Comparison of ENCODE assay signal across 1 cellular context in the genomic region with DNA sequence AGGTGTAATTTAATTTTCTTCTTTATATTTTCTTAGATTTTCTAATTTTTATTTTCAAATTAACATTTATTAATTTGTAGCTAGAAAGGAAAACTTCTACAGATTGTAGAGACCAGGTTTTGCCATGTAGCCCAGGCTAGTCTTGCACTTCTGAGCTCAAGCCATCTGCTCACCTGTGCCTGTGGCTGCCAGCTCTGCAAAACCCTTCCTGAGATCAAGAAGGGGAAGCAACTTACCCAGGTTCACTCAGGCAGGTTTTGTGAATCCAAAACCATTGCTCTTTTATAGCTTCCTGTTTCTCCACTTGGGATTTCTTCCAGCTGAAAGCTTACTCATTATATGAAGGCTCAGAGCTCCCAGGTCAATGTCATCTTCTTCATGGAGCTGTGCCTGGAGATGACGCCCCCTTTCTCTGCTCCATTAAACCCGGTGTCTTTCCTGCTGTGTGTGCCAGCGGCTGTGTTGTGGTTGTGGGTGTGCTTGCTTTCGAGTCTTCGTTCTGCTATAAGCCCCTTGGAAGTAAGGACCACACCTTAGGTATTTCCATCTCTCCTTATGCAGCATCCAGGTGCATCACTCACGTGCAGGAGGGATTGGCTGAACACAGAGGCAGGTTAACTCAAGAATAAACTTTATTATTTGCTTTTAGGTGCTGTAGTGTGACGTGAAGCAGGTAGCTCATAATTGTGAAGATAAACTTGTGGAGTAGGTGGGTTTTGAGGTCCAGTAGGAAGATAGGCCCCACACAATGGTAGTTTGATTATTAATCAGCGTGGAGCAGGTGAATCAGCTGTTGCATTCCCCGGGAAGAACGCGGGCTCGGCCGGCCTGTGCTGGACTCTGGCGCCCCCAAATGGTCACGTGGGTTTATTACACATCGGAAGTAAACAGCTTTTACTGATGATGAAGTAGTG.
TF ChIP-seq lines count a peak whose summit lies in the region.

No MANE protein-coding gene starts in this region.

TF ChIP-seq in K562, 482 proteins besides CTCF, POLR2A, EP300 and RAD21 (continued from another document and continues in another):
- TF ChIP-seq, protein P1, sequence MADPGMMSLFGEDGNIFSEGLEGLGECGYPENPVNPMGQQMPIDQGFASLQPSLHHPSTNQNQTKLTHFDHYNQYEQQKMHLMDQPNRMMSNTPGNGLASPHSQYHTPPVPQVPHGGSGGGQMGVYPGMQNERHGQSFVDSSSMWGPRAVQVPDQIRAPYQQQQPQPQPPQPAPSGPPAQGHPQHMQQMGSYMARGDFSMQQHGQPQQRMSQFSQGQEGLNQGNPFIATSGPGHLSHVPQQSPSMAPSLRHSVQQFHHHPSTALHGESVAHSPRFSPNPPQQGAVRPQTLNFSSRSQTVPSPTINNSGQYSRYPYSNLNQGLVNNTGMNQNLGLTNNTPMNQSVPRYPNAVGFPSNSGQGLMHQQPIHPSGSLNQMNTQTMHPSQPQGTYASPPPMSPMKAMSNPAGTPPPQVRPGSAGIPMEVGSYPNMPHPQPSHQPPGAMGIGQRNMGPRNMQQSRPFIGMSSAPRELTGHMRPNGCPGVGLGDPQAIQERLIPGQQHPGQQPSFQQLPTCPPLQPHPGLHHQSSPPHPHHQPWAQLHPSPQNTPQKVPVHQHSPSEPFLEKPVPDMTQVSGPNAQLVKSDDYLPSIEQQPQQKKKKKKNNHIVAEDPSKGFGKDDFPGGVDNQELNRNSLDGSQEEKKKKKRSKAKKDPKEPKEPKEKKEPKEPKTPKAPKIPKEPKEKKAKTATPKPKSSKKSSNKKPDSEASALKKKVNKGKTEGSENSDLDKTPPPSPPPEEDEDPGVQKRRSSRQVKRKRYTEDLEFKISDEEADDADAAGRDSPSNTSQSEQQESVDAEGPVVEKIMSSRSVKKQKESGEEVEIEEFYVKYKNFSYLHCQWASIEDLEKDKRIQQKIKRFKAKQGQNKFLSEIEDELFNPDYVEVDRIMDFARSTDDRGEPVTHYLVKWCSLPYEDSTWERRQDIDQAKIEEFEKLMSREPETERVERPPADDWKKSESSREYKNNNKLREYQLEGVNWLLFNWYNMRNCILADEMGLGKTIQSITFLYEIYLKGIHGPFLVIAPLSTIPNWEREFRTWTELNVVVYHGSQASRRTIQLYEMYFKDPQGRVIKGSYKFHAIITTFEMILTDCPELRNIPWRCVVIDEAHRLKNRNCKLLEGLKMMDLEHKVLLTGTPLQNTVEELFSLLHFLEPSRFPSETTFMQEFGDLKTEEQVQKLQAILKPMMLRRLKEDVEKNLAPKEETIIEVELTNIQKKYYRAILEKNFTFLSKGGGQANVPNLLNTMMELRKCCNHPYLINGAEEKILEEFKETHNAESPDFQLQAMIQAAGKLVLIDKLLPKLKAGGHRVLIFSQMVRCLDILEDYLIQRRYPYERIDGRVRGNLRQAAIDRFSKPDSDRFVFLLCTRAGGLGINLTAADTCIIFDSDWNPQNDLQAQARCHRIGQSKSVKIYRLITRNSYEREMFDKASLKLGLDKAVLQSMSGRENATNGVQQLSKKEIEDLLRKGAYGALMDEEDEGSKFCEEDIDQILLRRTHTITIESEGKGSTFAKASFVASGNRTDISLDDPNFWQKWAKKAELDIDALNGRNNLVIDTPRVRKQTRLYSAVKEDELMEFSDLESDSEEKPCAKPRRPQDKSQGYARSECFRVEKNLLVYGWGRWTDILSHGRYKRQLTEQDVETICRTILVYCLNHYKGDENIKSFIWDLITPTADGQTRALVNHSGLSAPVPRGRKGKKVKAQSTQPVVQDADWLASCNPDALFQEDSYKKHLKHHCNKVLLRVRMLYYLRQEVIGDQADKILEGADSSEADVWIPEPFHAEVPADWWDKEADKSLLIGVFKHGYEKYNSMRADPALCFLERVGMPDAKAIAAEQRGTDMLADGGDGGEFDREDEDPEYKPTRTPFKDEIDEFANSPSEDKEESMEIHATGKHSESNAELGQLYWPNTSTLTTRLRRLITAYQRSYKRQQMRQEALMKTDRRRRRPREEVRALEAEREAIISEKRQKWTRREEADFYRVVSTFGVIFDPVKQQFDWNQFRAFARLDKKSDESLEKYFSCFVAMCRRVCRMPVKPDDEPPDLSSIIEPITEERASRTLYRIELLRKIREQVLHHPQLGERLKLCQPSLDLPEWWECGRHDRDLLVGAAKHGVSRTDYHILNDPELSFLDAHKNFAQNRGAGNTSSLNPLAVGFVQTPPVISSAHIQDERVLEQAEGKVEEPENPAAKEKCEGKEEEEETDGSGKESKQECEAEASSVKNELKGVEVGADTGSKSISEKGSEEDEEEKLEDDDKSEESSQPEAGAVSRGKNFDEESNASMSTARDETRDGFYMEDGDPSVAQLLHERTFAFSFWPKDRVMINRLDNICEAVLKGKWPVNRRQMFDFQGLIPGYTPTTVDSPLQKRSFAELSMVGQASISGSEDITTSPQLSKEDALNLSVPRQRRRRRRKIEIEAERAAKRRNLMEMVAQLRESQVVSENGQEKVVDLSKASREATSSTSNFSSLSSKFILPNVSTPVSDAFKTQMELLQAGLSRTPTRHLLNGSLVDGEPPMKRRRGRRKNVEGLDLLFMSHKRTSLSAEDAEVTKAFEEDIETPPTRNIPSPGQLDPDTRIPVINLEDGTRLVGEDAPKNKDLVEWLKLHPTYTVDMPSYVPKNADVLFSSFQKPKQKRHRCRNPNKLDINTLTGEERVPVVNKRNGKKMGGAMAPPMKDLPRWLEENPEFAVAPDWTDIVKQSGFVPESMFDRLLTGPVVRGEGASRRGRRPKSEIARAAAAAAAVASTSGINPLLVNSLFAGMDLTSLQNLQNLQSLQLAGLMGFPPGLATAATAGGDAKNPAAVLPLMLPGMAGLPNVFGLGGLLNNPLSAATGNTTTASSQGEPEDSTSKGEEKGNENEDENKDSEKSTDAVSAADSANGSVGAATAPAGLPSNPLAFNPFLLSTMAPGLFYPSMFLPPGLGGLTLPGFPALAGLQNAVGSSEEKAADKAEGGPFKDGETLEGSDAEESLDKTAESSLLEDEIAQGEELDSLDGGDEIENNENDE (IDR thresholded peaks at IDR 0.05; ENCODE audit: low read depth, low read length): no peak
- no peak for TF ChIP-seq ZBTB12 (CRISPR knock-in tag; IDR thresholded peaks at IDR 0.05)
- no peak for TF ChIP-seq BCOR (IDR thresholded peaks at IDR 0.05)
- TF ChIP-seq ZNF584 (CRISPR knock-in tag; IDR thresholded peaks at IDR 0.05; ENCODE audit: low read depth): no peak
- TF ChIP-seq THAP12 (CRISPR knock-in tag; IDR thresholded peaks at IDR 0.05): no peak
- no peak for TF ChIP-seq SMAD1 (IDR thresholded peaks at IDR 0.05; ENCODE audit: low read depth, low read length, partially characterized antibody)
- TF ChIP-seq HDAC1 (IDR thresholded peaks at IDR 0.05): peak in 1 of 2 experiments; percentile 31; a peak in 1 of 4 replicates
- TF ChIP-seq CC2D1A (IDR thresholded peaks at IDR 0.05): peak; percentile 89
- no peak for TF ChIP-seq SRSF9 (IDR thresholded peaks at IDR 0.05; ENCODE audit: borderline replicate concordance, low read depth, low read length)
- TF ChIP-seq, protein P2, sequence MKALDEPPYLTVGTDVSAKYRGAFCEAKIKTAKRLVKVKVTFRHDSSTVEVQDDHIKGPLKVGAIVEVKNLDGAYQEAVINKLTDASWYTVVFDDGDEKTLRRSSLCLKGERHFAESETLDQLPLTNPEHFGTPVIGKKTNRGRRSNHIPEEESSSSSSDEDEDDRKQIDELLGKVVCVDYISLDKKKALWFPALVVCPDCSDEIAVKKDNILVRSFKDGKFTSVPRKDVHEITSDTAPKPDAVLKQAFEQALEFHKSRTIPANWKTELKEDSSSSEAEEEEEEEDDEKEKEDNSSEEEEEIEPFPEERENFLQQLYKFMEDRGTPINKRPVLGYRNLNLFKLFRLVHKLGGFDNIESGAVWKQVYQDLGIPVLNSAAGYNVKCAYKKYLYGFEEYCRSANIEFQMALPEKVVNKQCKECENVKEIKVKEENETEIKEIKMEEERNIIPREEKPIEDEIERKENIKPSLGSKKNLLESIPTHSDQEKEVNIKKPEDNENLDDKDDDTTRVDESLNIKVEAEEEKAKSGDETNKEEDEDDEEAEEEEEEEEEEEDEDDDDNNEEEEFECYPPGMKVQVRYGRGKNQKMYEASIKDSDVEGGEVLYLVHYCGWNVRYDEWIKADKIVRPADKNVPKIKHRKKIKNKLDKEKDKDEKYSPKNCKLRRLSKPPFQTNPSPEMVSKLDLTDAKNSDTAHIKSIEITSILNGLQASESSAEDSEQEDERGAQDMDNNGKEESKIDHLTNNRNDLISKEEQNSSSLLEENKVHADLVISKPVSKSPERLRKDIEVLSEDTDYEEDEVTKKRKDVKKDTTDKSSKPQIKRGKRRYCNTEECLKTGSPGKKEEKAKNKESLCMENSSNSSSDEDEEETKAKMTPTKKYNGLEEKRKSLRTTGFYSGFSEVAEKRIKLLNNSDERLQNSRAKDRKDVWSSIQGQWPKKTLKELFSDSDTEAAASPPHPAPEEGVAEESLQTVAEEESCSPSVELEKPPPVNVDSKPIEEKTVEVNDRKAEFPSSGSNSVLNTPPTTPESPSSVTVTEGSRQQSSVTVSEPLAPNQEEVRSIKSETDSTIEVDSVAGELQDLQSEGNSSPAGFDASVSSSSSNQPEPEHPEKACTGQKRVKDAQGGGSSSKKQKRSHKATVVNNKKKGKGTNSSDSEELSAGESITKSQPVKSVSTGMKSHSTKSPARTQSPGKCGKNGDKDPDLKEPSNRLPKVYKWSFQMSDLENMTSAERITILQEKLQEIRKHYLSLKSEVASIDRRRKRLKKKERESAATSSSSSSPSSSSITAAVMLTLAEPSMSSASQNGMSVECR (CRISPR knock-in tag; IDR thresholded peaks at IDR 0.05): no peak; the same call in 1 of the 2 replicates
- TF ChIP-seq HSF4 (CRISPR knock-in tag; IDR thresholded peaks at IDR 0.05; ENCODE audit: borderline replicate concordance): no peak
- peak; percentile 27; the same call in 1 of the 2 replicates for TF ChIP-seq TEAD2 (tag; IDR thresholded peaks at IDR 0.05)
- TF ChIP-seq ARID2 (IDR thresholded peaks at IDR 0.05): 0 out of 2 replicates have a peak, but pooled peaks have one; percentile 52
- TF ChIP-seq, protein P3, sequence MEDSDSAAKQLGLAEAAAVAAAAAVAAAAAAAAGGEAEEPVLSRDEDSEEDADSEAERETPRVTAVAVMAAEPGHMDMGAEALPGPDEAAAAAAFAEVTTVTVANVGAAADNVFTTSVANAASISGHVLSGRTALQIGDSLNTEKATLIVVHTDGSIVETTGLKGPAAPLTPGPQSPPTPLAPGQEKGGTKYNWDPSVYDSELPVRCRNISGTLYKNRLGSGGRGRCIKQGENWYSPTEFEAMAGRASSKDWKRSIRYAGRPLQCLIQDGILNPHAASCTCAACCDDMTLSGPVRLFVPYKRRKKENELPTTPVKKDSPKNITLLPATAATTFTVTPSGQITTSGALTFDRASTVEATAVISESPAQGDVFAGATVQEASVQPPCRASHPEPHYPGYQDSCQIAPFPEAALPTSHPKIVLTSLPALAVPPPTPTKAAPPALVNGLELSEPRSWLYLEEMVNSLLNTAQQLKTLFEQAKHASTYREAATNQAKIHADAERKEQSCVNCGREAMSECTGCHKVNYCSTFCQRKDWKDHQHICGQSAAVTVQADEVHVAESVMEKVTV (CRISPR knock-in tag; IDR thresholded peaks at IDR 0.05): peak; percentile 94
- no peak for TF ChIP-seq HDAC8 (tag; IDR thresholded peaks at IDR 0.05)
- TF ChIP-seq MED1 (CRISPR knock-in tag; IDR thresholded peaks at IDR 0.05; ENCODE audit: borderline replicate concordance): no peak
- TF ChIP-seq HINFP (tag; conservative IDR thresholded peaks at IDR 0.05; ENCODE audit: low read depth): no peak
- no peak for TF ChIP-seq NFATC3 (IDR thresholded peaks at IDR 0.05)
- peak in 1 of 2 experiments; percentile 45; a peak in 1 of 4 replicates for TF ChIP-seq MAZ (CRISPR knock-in tag; conservative IDR thresholded peaks at IDR 0.05 in 1 of 2, IDR thresholded peaks at IDR 0.05 in 1 of 2)
- peak; percentile 93 for TF ChIP-seq ETV1 (tag; conservative IDR thresholded peaks at IDR 0.05; ENCODE audit: low read depth)
- peak; percentile 92 for TF ChIP-seq ETV5 (CRISPR knock-in tag; IDR thresholded peaks at IDR 0.05; ENCODE audit: low read depth)
- TF ChIP-seq NRF1 (conservative IDR thresholded peaks at IDR 0.05 in 1 of 2, IDR thresholded peaks at IDR 0.05 in 1 of 2): 0 out of 4 replicates have a peak, but pooled peaks of 1 of the 2 experiments have one; percentile 24
- TF ChIP-seq JUN (IDR thresholded peaks at IDR 0.05; ENCODE audit: borderline replicate concordance, low read depth, low read length): peak; percentile 31; the same call in 1 of the 2 replicates
- no peak for TF ChIP-seq JUN (CRISPR knock-in tag; IDR thresholded peaks at IDR 0.05; ENCODE audit: borderline replicate concordance)
- TF ChIP-seq RAD51 (IDR thresholded peaks at IDR 0.05; ENCODE audit: borderline replicate concordance, low read depth): peak; percentile 86
